In genomic region chr12:93441617-93442410, GRCh38 we compare ENCODE assay signal across 1 cellular context.
A peak's percentile ranks its signal among the peaks of the same experiment; 100 is the strongest.
TF ChIP-seq lines count a peak whose summit lies in the region.

TSS of gene UBE2N (minus strand) at chr12:93441947. CDS start at chr12:93441884, 63 bp downstream.

TF ChIP-seq in HepG2, 621 proteins besides CTCF, POLR2A, EP300 and RAD21 (continued from another document):
- TF ChIP-seq DZIP1 (CRISPR knock-in tag; IDR thresholded peaks at IDR 0.05) (peak; percentile 26; the same call in 1 of the 2 replicates), KDM2A (CRISPR knock-in tag; IDR thresholded peaks at IDR 0.05; ENCODE audit: borderline replicate concordance, low read depth) (peak; percentile 64), ZNF619 (CRISPR knock-in tag; IDR thresholded peaks at IDR 0.05) (0 out of 2 replicates have a peak, but pooled peaks have one; percentile 27), ZNF224 (CRISPR knock-in tag; IDR thresholded peaks at IDR 0.05) (peak; percentile 83), MBNL3 (CRISPR knock-in tag; conservative IDR thresholded peaks at IDR 0.05) (no peak), ZNF136 (CRISPR knock-in tag; IDR thresholded peaks at IDR 0.05; ENCODE audit: low read depth) (no peak), PHF20 (CRISPR knock-in tag; IDR thresholded peaks at IDR 0.05) (peak; percentile 63), DNMT1 (CRISPR knock-in tag; IDR thresholded peaks at IDR 0.05) (peak; percentile 89), ATRX (CRISPR knock-in tag; IDR thresholded peaks at IDR 0.05; ENCODE audit: borderline replicate concordance) (no peak), ZNF775 (CRISPR knock-in tag; IDR thresholded peaks at IDR 0.05; ENCODE audit: borderline replicate concordance) (0 out of 2 replicates have a peak, but pooled peaks have one; percentile 33), STAT5B (CRISPR knock-in tag; IDR thresholded peaks at IDR 0.05) (no peak), ZNF546 (CRISPR knock-in tag; conservative IDR thresholded peaks at IDR 0.05) (peak; percentile 89), ZSCAN9 (CRISPR knock-in tag; IDR thresholded peaks at IDR 0.05; ENCODE audit: borderline replicate concordance) (peak; percentile 47; the same call in 1 of the 2 replicates), ZNF629 (CRISPR knock-in tag; conservative IDR thresholded peaks at IDR 0.05) (0 out of 2 replicates have a peak, but pooled peaks have one; percentile 40), TERF1 (CRISPR knock-in tag; IDR thresholded peaks at IDR 0.05) (no peak), ATF7 (IDR thresholded peaks at IDR 0.05) (no peak), ATF7 (CRISPR knock-in tag; IDR thresholded peaks at IDR 0.05) (peak; percentile 81), PITX1 (CRISPR knock-in tag; IDR thresholded peaks at IDR 0.05) (no peak), ZMYM2 (CRISPR knock-in tag; IDR thresholded peaks at IDR 0.05) (peak; percentile 47; the same call in 1 of the 2 replicates), DMTF1 (CRISPR knock-in tag; IDR thresholded peaks at IDR 0.05) (no peak), ATF6 (CRISPR knock-in tag; conservative IDR thresholded peaks at IDR 0.05) (no peak), RBFOX2 (IDR thresholded peaks at IDR 0.05; ENCODE audit: low read depth, low read length) (peak; percentile 94), ZBTB40 (IDR thresholded peaks at IDR 0.05) (peak; percentile 11; the same call in 1 of the 2 replicates), ZBTB40 (CRISPR knock-in tag; IDR thresholded peaks at IDR 0.05) (peak; percentile 57; the same call in 1 of the 2 replicates)
TF ChIP-seq in HepG2: peak in this region for 290.
